31 cellular contexts compared by ENCODE assay signal in the genomic region with DNA sequence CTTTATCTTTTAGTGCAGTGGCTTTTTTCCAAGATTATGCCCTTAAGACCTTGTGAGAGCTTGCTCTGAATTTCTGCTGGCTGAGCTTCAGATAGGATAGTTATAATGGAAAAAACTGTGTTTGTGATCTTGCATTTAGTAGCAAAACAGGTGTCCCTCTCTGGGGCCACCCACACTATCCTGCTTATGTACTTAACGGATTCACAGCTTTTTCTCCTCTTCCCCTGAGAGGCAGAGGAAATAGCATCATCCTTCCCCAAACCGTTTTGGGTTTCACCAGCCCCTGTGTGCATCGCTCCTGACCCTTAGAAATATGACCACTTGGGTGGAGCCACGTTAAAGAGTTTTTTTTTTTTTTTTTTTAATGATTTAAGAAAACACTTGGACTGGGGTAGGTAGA.
"Had no signal": no experiment of that assay in that cellular context is flagged by ENCODE, and none has a peak within 500 bp of the region (broad histone marks: within the 10 kb centered on the region; RNA-seq: fewer than 3 reads in every experiment).

No MANE protein-coding gene starts in this region.

- H3K4me1 ChIP-seq: adrenal gland, body of pancreas, breast epithelium had no signal

- ATAC-seq: activated CD8-positive, alpha-beta T cell treated with anti-CD3 and anti-CD28 coated beads for 36 hours; activated naive CD4-positive, alpha-beta T cell treated with anti-CD3 and anti-CD28 coated beads, Interleukin-2, amount 50 U/mL, for 72 hours; activated T-cell treated with anti-CD3 and anti-CD28 coated beads, Interleukin-2, amount 50 U/mL, for 4 hours; activated T-cell treated with anti-CD3 and anti-CD28 coated beads, Interleukin-2, amount 50 U/mL, for 72 hours; activated T-helper 17 cell treated with anti-CD3 and anti-CD28 coated beads, Interleukin-2, amount 50 U/mL, for 72 hours; body of pancreas had no signal

- H3K27me3 ChIP-seq: adrenal gland, body of pancreas, brain microvascular endothelial cell, breast epithelium had no signal

- H3K4me3 ChIP-seq: adrenal gland, body of pancreas, breast epithelium had no signal

- H3K27ac ChIP-seq: adrenal gland, body of pancreas, brain microvascular endothelial cell, breast epithelium, VCaP had no signal

- H3K9me3 ChIP-seq: adrenal gland, body of pancreas, breast epithelium had no signal

- H3K36me3 ChIP-seq: adrenal gland, brain microvascular endothelial cell, breast epithelium had no signal

- DNase-seq: activated B cell treated with CpG ODN at 0.5 μM for 24 hours; activated CD4-positive, alpha-beta memory T cell treated with anti-CD3 and anti-CD28 coated beads for 36 hours; activated CD4-positive, alpha-beta T cell treated with anti-CD3 and anti-CD28 coated beads for 4 hours; activated CD4-positive, alpha-beta T cell treated with anti-CD3 and anti-CD28 coated beads, Interleukin-2, amount 50 U/mL, for 1 hour; activated CD4-positive, alpha-beta T cell treated with anti-CD3 and anti-CD28 coated beads, Interleukin-2, amount 50 U/mL, for 4 hours; activated CD4-positive, CD25-positive, alpha-beta regulatory T cell treated with anti-CD3 and anti-CD28 coated beads, Interleukin-2, amount 50 U/mL, for 72 hours; activated CD8-positive, alpha-beta memory T cell treated with anti-CD3 and anti-CD28 coated beads, Interleukin-2, amount 50 U/mL, for 4 hours; activated CD8-positive, alpha-beta T cell treated with anti-CD3 and anti-CD28 coated beads for 36 hours; activated effector memory CD4-positive, alpha-beta T cell treated with anti-CD3 and anti-CD28 coated beads, Interleukin-2, amount 50 U/mL, for 16 hours; activated gamma-delta T cell treated with Interleukin-2 at 50 U/mL for 16 hours; activated naive CD4-positive, alpha-beta T cell; activated naive CD4-positive, alpha-beta T cell treated with anti-CD3 and anti-CD28 coated beads for 36 hours; activated naive CD4-positive, alpha-beta T cell treated with anti-CD3 and anti-CD28 coated beads, Interleukin-2, amount 50 U/mL, for 16 hours; activated naive CD8-positive, alpha-beta T cell treated with anti-CD3 and anti-CD28 coated beads for 36 hours; activated T-cell treated with anti-CD3 and anti-CD28 coated beads for 4 hours; activated T-cell treated with anti-CD3 and anti-CD28 coated beads, Interleukin-2, amount 50 U/mL, for 1 hour; activated T-cell treated with anti-CD3 and anti-CD28 coated beads, Interleukin-2, amount 50 U/mL, for 4 hours; activated T-cell treated with anti-CD3 and anti-CD28 coated beads, Interleukin-2, amount 50 U/mL, for 72 hours; amniotic stem cell; aorta; body of pancreas; brain microvascular endothelial cell; central memory CD4-positive, alpha-beta T cell; T-helper 1 cell; T-helper 2 cell; T-helper 9 cell had no signal
